11 cellular contexts compared by ENCODE assay signal in genomic region chr10:47145290-47145934, GRCh38.
"Had no signal": no experiment of that assay in that cellular context is flagged by ENCODE, and none has a peak within 500 bp of the region (broad histone marks: within the 10 kb centered on the region; RNA-seq: fewer than 3 reads in every experiment).

No MANE protein-coding gene starts in this region.

- H3K9ac ChIP-seq: parathyroid adenoma had no signal

- H3K27me3 Mint-ChIP-seq: activated naive CD8-positive, alpha-beta T cell had no signal

- H2AFZ ChIP-seq: parathyroid adenoma had no signal

- H3K27ac ChIP-seq: cardiac muscle cell, heart left ventricle, parathyroid adenoma, testis had no signal

- H3K9me3 Mint-ChIP-seq: activated T-helper 2 cell treated with anti-CD3 and anti-CD28 coated beads, Interferon-gamma antibody, Interleukin-2, Interleukin-4, amounts not matched to agents 10 μg/mL and 5 μg/mL and 100 μg/mL, durations not matched to agents 14 hours and 24 hours and 36 hours; stimulated activated memory B cell treated with anti-CD40 and anti-IgM and Interleukin-4, amounts not matched to agents 10 μg/mL and 1 μg/mL and 100 μg/mL, for 72 hours had no signal

- H3K27me3 ChIP-seq: cardiac muscle cell, heart left ventricle, testis had no signal

- H3K4me3 Mint-ChIP-seq: activated naive CD8-positive, alpha-beta T cell; naive thymus-derived CD4-positive, alpha-beta T cell; stimulated activated memory B cell treated with anti-CD40 and anti-IgM and Interleukin-4, amounts not matched to agents 10 μg/mL and 1 μg/mL and 100 μg/mL, for 72 hours had no signal

- H3K36me3 ChIP-seq: cardiac muscle cell, heart left ventricle had no signal

- H3K4me3 ChIP-seq: cardiac muscle cell, heart left ventricle, testis had no signal

- H3K4me1 ChIP-seq: heart left ventricle, parathyroid adenoma, testis had no signal

- H3K79me2 ChIP-seq: parathyroid adenoma had no signal

- H3K36me3 Mint-ChIP-seq: activated naive CD8-positive, alpha-beta T cell; naive thymus-derived CD4-positive, alpha-beta T cell; stimulated activated memory B cell treated with anti-CD40 and anti-IgM and Interleukin-4, amounts not matched to agents 10 μg/mL and 1 μg/mL and 100 μg/mL, for 72 hours had no signal

- DNase-seq: heart left ventricle; mammary epithelial cell; naive thymus-derived CD4-positive, alpha-beta T cell; stimulated activated CD4-positive, alpha-beta T cell treated with anti-CD3 and anti-CD28 coated beads, Interleukin-4, amount 100 ng/mL, for 24 hours; testis had no signal

- H3K4me1 Mint-ChIP-seq: stimulated activated memory B cell treated with anti-CD40 and anti-IgM and Interleukin-4, amounts not matched to agents 10 μg/mL and 1 μg/mL and 100 μg/mL, for 72 hours had no signal

- H3K9me3 ChIP-seq: heart left ventricle, testis had no signal

- ATAC-seq: heart left ventricle, left lobe of liver had no signal

- H3K27ac Mint-ChIP-seq: activated naive CD8-positive, alpha-beta T cell; activated T-helper 2 cell treated with anti-CD3 and anti-CD28 coated beads, Interferon-gamma antibody, Interleukin-2, Interleukin-4, amounts not matched to agents 10 μg/mL and 5 μg/mL and 100 μg/mL, durations not matched to agents 14 hours and 24 hours and 36 hours; naive thymus-derived CD4-positive, alpha-beta T cell; stimulated activated memory B cell treated with anti-CD40 and anti-IgM and Interleukin-4, amounts not matched to agents 10 μg/mL and 1 μg/mL and 100 μg/mL, for 72 hours had no signal
